ENCODE assay signal across 23 cellular contexts in the genomic region with DNA sequence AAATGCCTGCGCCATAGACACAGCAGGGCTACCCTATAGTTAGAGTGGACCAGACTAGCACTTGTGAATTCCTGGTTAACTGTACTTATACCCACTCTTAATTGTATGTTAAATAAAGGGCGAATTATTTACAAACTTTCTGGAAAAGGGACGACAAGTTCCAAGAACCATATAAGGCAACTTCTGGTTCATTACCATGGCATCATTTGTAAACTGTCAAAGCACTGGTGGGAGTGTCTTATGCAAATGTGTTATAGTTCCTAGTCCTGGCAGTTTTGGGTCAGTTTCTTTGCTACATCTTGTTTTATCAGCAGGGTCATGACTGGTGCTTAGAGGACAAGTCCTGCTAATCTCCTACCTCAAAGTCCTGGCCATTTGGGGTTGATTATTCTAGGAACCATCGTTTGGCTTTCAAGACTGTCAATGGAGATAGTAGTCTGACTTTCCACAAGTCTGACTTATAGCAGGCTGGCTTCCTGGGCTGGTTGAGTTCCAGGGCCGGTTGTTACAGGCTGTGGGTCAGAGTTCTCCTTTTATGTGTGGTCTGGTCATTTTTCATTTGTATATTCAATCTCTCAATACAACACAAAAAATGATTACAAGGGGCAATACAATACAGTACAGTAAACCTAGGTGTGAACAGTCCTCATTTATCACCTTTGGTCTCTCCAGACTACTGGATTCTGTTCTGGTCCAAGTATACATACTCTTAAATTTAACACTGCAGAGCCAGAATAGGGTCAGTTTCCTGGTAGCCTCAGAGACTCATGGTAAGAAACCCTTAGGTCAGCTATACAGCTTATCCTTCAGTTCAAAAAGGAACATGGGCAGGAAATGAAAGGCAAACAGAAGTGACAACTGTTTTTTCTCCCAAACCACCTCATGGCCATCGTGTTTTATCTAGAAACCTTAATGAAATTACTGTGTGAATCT. TPM values are rescaled to one million over a fixed set of nuclear protein-coding genes. Genes with fewer than 3 reads are reported as not detected.
"Had no signal": no experiment of that assay in that cellular context is flagged by ENCODE, and none has a peak within 500 bp of the region (broad histone marks: within the 10 kb centered on the region; RNA-seq: fewer than 3 reads in every experiment).

No MANE protein-coding gene starts in this region.

- H3K27me3 ChIP-seq: tibial artery had no signal

- H3K4me3 ChIP-seq: heart left ventricle, lower lobe of right lung, psoas muscle, tibial artery had no signal

- H3K9me3 Mint-ChIP-seq: activated CD4-positive, alpha-beta memory T cell treated with anti-CD3 and anti-CD28 coated beads, Interleukin-2, amount 10 ng/mL, durations not matched to agents 7 days and 5 days; activated CD4-positive, alpha-beta T cell treated with anti-CD3 and anti-CD28 coated beads, Interleukin-2, amount 10 ng/mL, durations not matched to agents 24 days and 14 days; activated naive CD8-positive, alpha-beta T cell treated with anti-CD3 and anti-CD28 coated beads, Interleukin-2, amount 50 U/mL, for 24 hours; natural killer cell; stimulated activated naive CD8-positive, alpha-beta T cell treated with anti-CD3 and anti-CD28 coated beads, Interleukin-15, amount 100 ng/mL, for 72 hours had no signal

- H3K4me1 Mint-ChIP-seq: natural killer cell had no signal

- DNase-seq: activated CD4-positive, alpha-beta memory T cell treated with anti-CD3 and anti-CD28 coated beads, Interleukin-2, amount 10 ng/mL, durations not matched to agents 7 days and 5 days; activated CD4-positive, alpha-beta T cell treated with anti-CD3 and anti-CD28 coated beads, Interleukin-2, amount 10 ng/mL, durations not matched to agents 24 days and 14 days; activated effector memory CD4-positive, alpha-beta T cell treated with anti-CD3 and anti-CD28 coated beads, Interleukin-2, amount 50 U/mL, for 16 hours; activated naive CD4-positive, alpha-beta T cell treated with anti-CD3 and anti-CD28 coated beads, Interleukin-2, amount 10 ng/mL, durations not matched to agents 7 days and 5 days; activated naive CD8-positive, alpha-beta T cell treated with anti-CD3 and anti-CD28 coated beads, Interleukin-2, amount 50 U/mL, for 24 hours; heart left ventricle; lower lobe of right lung; natural killer cell; psoas muscle; right cardiac atrium; stimulated activated CD4-positive, alpha-beta T cell treated with anti-CD3 and anti-CD28 coated beads, Interleukin-1b, Interleukin-23, amount 100 ng/mL, for 48 hours; stimulated activated naive CD8-positive, alpha-beta T cell treated with anti-CD3 and anti-CD28 coated beads, Interleukin-15, amount 100 ng/mL, for 72 hours; T-helper 1 cell; T-helper 9 cell; tibial artery had no signal

- H3K27ac ChIP-seq: heart left ventricle, lower lobe of right lung, psoas muscle, tibial artery had no signal

- ATAC-seq: activated CD4-positive, CD25-positive, alpha-beta regulatory T cell treated with anti-CD3 and anti-CD28 coated beads, Interleukin-2, amount 50 U/mL, for 24 hours; activated naive CD8-positive, alpha-beta T cell treated with anti-CD3 and anti-CD28 coated beads, Interleukin-2, amount 50 U/mL, for 24 hours; heart left ventricle; left lobe of liver; lower lobe of right lung; natural killer cell; psoas muscle; right cardiac atrium; stimulated activated naive CD8-positive, alpha-beta T cell treated with anti-CD3 and anti-CD28 coated beads, Interleukin-15, amount 100 ng/mL, for 72 hours had no signal

- H3K4me1 ChIP-seq: lower lobe of right lung, psoas muscle, tibial artery had no signal

- H3K27ac Mint-ChIP-seq: activated CD4-positive, alpha-beta memory T cell treated with anti-CD3 and anti-CD28 coated beads, Interleukin-2, amount 10 ng/mL, durations not matched to agents 7 days and 5 days; activated CD4-positive, alpha-beta T cell treated with anti-CD3 and anti-CD28 coated beads, Interleukin-2, amount 10 ng/mL, durations not matched to agents 24 days and 14 days; activated naive CD8-positive, alpha-beta T cell treated with anti-CD3 and anti-CD28 coated beads, Interleukin-2, amount 50 U/mL, for 24 hours; natural killer cell; stimulated activated naive CD8-positive, alpha-beta T cell treated with anti-CD3 and anti-CD28 coated beads, Interleukin-15, amount 100 ng/mL, for 72 hours had no signal

- H3K9me3 ChIP-seq: heart left ventricle, lower lobe of right lung, psoas muscle, tibial artery had no signal

- H3K36me3 ChIP-seq: heart left ventricle, lower lobe of right lung, tibial artery had no signal

- FAIRE-seq: keratinocyte had no signal

- H3K36me3 Mint-ChIP-seq: activated naive CD4-positive, alpha-beta T cell treated with anti-CD3 and anti-CD28 coated beads, Interleukin-2, amount 10 ng/mL, durations not matched to agents 7 days and 5 days; natural killer cell had no signal

- H3K4me3 Mint-ChIP-seq: activated CD4-positive, alpha-beta memory T cell treated with anti-CD3 and anti-CD28 coated beads, Interleukin-2, amount 10 ng/mL, durations not matched to agents 7 days and 5 days; activated CD4-positive, alpha-beta T cell treated with anti-CD3 and anti-CD28 coated beads, Interleukin-2, amount 10 ng/mL, durations not matched to agents 24 days and 14 days; activated naive CD4-positive, alpha-beta T cell treated with anti-CD3 and anti-CD28 coated beads, Interleukin-2, amount 10 ng/mL, durations not matched to agents 7 days and 5 days; activated naive CD8-positive, alpha-beta T cell treated with anti-CD3 and anti-CD28 coated beads, Interleukin-2, amount 50 U/mL, for 24 hours; natural killer cell; stimulated activated naive CD8-positive, alpha-beta T cell treated with anti-CD3 and anti-CD28 coated beads, Interleukin-15, amount 100 ng/mL, for 72 hours had no signal

RNA-seq across cellular contexts. Expression of a gene that starts 8.3 kb away (rescaled TPM):
- total RNA-seq: activated CD4-positive, alpha-beta memory T cell treated with anti-CD3 and anti-CD28 coated beads, Interleukin-2, amount 10 ng/mL, durations not matched to agents 7 days and 5 days; activated CD4-positive, alpha-beta T cell treated with anti-CD3 and anti-CD28 coated beads, Interleukin-2, amount 10 ng/mL, durations not matched to agents 24 days and 14 days; cerebellum; fibroblast of villous mesenchyme; left lobe of liver; natural killer cell; osteoblast; right cardiac atrium; skeletal muscle tissue; urinary bladder had no signal
- polyA plus RNA-seq: heart left ventricle, right cardiac atrium, urinary bladder had no signal
